In genomic region chr6:37051138-37052026, GRCh38 we compare ENCODE assay signal across 9 cellular contexts. TPM values are rescaled to one million over a fixed set of nuclear protein-coding genes. Genes with fewer than 3 reads are reported as not detected.
DNase-seq lines count a peak whose midpoint lies in the region; ATAC-seq and TF ChIP-seq lines count a peak whose summit lies in the region.
"Had no signal": no experiment of that assay in that cellular context is flagged by ENCODE, and none has a peak within 500 bp of the region (broad histone marks: within the 10 kb centered on the region; RNA-seq: fewer than 3 reads in every experiment).

No MANE protein-coding gene starts in this region.

- H3K27me3 ChIP-seq in effector memory CD4-positive, alpha-beta T cell (replicated peaks; ENCODE audit: control insufficient read depth, insufficient read depth, low read length, poor library complexity, severe bottlenecking): no peaks in the 10 kb centered on the region

- peak overlapping the region; percentile 79 for H3K27ac ChIP-seq in effector memory CD4-positive, alpha-beta T cell (ENCODE audit: insufficient read depth, low read length, poor library complexity, severe bottlenecking)
- H3K27ac ChIP-seq: epithelial cell of prostate had no signal

- no peaks in the 10 kb centered on the region for H3K36me3 Mint-ChIP-seq in mesothelial cell of epicardium

- no peak overlapping the region for H3K27ac Mint-ChIP-seq in mesothelial cell of epicardium

- TF ChIP-seq CTCF in mesothelial cell of epicardium (IDR thresholded peaks at IDR 0.05; ENCODE audit: unreplicated experiment): peak; percentile 80

- no peak overlapping the region for H3K4me3 ChIP-seq in effector memory CD4-positive, alpha-beta T cell (ENCODE audit: insufficient read depth, low read depth, low read length, poor library complexity, severe bottlenecking)

- no peaks in the 10 kb centered on the region for H3K9me3 Mint-ChIP-seq in mesothelial cell of epicardium

- H3K27me3 Mint-ChIP-seq in mesothelial cell of epicardium (ENCODE audit: low read depth): no peaks in the 10 kb centered on the region

- peaks cover 7% of the 10 kb centered on the region for H3K4me1 Mint-ChIP-seq in mesothelial cell of epicardium

- no peak overlapping the region for H3K4me3 Mint-ChIP-seq in mesothelial cell of epicardium

- H3K36me3 ChIP-seq in effector memory CD4-positive, alpha-beta T cell (ENCODE audit: control insufficient read depth, insufficient read depth, low read length): no peaks in the 10 kb centered on the region

- H3K9me3 ChIP-seq in effector memory CD4-positive, alpha-beta T cell (ENCODE audit: control insufficient read depth, low read length): no peaks in the 10 kb centered on the region

- ATAC-seq in GM19351 (IDR thresholded peaks at IDR 0.05; ENCODE audit: unreplicated experiment): no peak

- peak; percentile 77 for DNase-seq in DMS79 treated with DMSO at 0.1 percent for 48 hours (lab: John Stamatoyannopoulos, UW)
- peak in 74 of 76 experiments; percentile 60 to 98 (median 93) for DNase-seq in HUDEP-2 (lab: John Stamatoyannopoulos, UW; ENCODE audit: unreplicated experiment in 76 of 76)
- peak; percentile 78 for DNase-seq in NOMO-1 treated with DMSO at 0.1 percent for 48 hours (lab: John Stamatoyannopoulos, UW; ENCODE audit: unreplicated experiment)
- peak; percentile 78 to 80 for DNase-seq in activated CD8-positive, alpha-beta memory T cell treated with anti-CD3 and anti-CD28 coated beads for 4 hours (ENCODE audit: low read depth in 2 of 2)
- DNase-seq in effector memory CD4-positive, alpha-beta T cell: peak; percentile 79 to 81 (median 79)
- peak; percentile 75 to 93 for DNase-seq in mesothelial cell of epicardium (ENCODE audit: low spot score in 2 of 2, unreplicated experiment in 2 of 2)
- peak; percentile 83 to 86 for DNase-seq in stimulated activated CD8-positive, alpha-beta memory T cell treated with anti-CD3 and anti-CD28 coated beads, Interleukin-15, amount 100 ng/mL, for 48 hours (ENCODE audit: low read depth in 2 of 2)

- H3K4me1 ChIP-seq in effector memory CD4-positive, alpha-beta T cell (ENCODE audit: control insufficient read depth, insufficient read depth, low read length, poor library complexity, severe bottlenecking): peaks cover 54% of the 10 kb centered on the region

RNA-seq across cellular contexts. Expression of gene FGD2, which starts 45.9 kb away (rescaled TPM):
- total RNA-seq in mesothelial cell of epicardium: not detected in 3 replicates
